Comparison of ENCODE assay signal across 8 cellular contexts in genomic region chr1:9539165-9539828, GRCh38. TPM values are rescaled to one million over a fixed set of nuclear protein-coding genes. Genes with fewer than 3 reads are reported as not detected.
DNase-seq lines count a peak whose midpoint lies in the region; ATAC-seq and TF ChIP-seq lines count a peak whose summit lies in the region.

Gene SLC25A33 (plus strand): TSS chr1:9539465. CDS start chr1:9539692, 227 bp downstream.

- TF ChIP-seq CTCF in chondrocyte (IDR thresholded peaks at IDR 0.05) (peak; percentile 37), kidney epithelial cell (IDR thresholded peaks at IDR 0.05; ENCODE audit: insufficient read depth, low read length, poor library complexity, severe bottlenecking) (no peak)

- peak within 1 kb of the TSS; percentile 94 for H3K27ac Mint-ChIP-seq in chondrocyte (ENCODE audit: unreplicated experiment)

- peak; percentile 89 for ATAC-seq in HG03378 (IDR thresholded peaks at IDR 0.05; ENCODE audit: unreplicated experiment)

- no peaks in the 10 kb centered on the region for H3K36me3 Mint-ChIP-seq in chondrocyte (ENCODE audit: low read depth)

- peak within 1 kb of the TSS; percentile 67 for H3K4me3 ChIP-seq in kidney epithelial cell (ENCODE audit: low read depth, low read length)

- no peaks in the 10 kb centered on the region for H3K36me3 ChIP-seq in kidney epithelial cell (ENCODE audit: control insufficient read depth, insufficient read depth, low read length)

- peak; percentile 92 for TF ChIP-seq POLR2A in GM19099 (IDR thresholded peaks at IDR 0.05; ENCODE audit: extremely low read depth, insufficient read length, low read depth)

- peak within 1 kb of the TSS; percentile 93 for H3K4me3 Mint-ChIP-seq in chondrocyte (ENCODE audit: unreplicated experiment)

- H3K27me3 Mint-ChIP-seq in chondrocyte (ENCODE audit: low read depth): no peaks in the 10 kb centered on the region

- peak; percentile 85 to 89 for DNase-seq in AML-193 (lab: John Stamatoyannopoulos, UW)
- DNase-seq in NCI-H446 treated with DMSO at 0.1 percent for 48 hours (lab: John Stamatoyannopoulos, UW): peak; percentile 93
- DNase-seq in activated CD4-positive, alpha-beta T cell treated with anti-CD3 and anti-CD28 coated beads for 1 hour: peak; percentile 95
- peak; percentile 98 for DNase-seq in chondrocyte (ENCODE audit: low spot score)
- DNase-seq in kidney epithelial cell (ENCODE audit: low read depth): peak; percentile 72
- peak; percentile 99 for DNase-seq in stimulated activated CD4-positive, alpha-beta T cell treated with anti-CD3 and anti-CD28 coated beads, Interleukin-15, amount 100 ng/mL, for 24 hours

- no peaks in the 10 kb centered on the region for H3K27me3 ChIP-seq in kidney epithelial cell (ENCODE audit: control insufficient read depth, insufficient read depth, low read length)

- H3K9me3 Mint-ChIP-seq in chondrocyte (ENCODE audit: low read depth): no peaks in the 10 kb centered on the region

- H3K4me1 Mint-ChIP-seq in chondrocyte (ENCODE audit: low read depth): peaks cover 24% of the 10 kb centered on the region

RNA-seq across cellular contexts. Expression of gene SLC25A33, which starts in this region (rescaled TPM):
- total RNA-seq in chondrocyte (5.9 to 6.8 TPM (median 6.6 TPM) in 3 replicates), kidney epithelial cell (12.0 and 14.2 TPM in 2 replicates)

Comparison
In these comparisons a context has a peak if more than half of its experiments do, and no peak if none do; other contexts are left out.
1. Peak in every context shown above with its lines: DNase-seq, ATAC-seq and H3K4me3 ChIP-seq.